Comparison of ENCODE assay signal across 2 cellular contexts in the genomic region with DNA sequence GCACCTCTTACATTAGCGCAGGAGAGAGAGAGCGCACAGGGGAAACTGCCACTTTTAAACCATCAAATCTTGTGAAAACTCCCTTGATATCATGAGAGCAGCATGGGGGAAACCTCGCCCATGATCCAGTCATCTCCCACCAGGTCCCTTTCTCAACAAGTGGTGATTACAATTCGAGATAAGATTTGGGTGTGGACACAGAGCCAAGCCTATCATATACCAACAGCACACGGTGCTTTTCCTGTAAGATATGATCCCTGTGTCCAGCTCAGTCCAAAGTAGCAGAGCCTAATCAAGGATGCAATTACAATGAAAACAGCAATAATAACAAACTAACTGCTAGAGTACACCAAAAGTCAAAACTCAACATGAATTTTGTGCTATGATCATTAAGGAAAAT.
TF ChIP-seq lines count a peak whose summit lies in the region.

No MANE protein-coding gene starts in this region.

TF ChIP-seq in A549, 52 proteins besides CTCF, POLR2A, EP300 and RAD21 (continued from another document):
- no peak for TF ChIP-seq MYC (IDR thresholded peaks at IDR 0.05; ENCODE audit: borderline replicate concordance, low read length)
- TF ChIP-seq, protein P1, sequence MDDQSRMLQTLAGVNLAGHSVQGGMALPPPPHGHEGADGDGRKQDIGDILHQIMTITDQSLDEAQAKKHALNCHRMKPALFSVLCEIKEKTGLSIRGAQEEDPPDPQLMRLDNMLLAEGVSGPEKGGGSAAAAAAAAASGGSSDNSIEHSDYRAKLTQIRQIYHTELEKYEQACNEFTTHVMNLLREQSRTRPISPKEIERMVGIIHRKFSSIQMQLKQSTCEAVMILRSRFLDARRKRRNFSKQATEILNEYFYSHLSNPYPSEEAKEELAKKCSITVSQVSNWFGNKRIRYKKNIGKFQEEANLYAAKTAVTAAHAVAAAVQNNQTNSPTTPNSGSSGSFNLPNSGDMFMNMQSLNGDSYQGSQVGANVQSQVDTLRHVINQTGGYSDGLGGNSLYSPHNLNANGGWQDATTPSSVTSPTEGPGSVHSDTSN (IDR thresholded peaks at IDR 0.05) = no peak

TF ChIP-seq in IMR-90, 13 proteins besides CTCF, POLR2A, EP300 and RAD21:
- TF ChIP-seq, protein P2, sequence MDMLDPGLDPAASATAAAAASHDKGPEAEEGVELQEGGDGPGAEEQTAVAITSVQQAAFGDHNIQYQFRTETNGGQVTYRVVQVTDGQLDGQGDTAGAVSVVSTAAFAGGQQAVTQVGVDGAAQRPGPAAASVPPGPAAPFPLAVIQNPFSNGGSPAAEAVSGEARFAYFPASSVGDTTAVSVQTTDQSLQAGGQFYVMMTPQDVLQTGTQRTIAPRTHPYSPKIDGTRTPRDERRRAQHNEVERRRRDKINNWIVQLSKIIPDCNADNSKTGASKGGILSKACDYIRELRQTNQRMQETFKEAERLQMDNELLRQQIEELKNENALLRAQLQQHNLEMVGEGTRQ (IDR thresholded peaks at IDR 0.05; ENCODE audit: low read depth, low read length) = no peak
- TF ChIP-seq, protein P3, sequence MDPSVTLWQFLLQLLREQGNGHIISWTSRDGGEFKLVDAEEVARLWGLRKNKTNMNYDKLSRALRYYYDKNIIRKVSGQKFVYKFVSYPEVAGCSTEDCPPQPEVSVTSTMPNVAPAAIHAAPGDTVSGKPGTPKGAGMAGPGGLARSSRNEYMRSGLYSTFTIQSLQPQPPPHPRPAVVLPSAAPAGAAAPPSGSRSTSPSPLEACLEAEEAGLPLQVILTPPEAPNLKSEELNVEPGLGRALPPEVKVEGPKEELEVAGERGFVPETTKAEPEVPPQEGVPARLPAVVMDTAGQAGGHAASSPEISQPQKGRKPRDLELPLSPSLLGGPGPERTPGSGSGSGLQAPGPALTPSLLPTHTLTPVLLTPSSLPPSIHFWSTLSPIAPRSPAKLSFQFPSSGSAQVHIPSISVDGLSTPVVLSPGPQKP (IDR thresholded peaks at IDR 0.05; ENCODE audit: borderline replicate concordance, low read depth, low read length) = no peak
- TF ChIP-seq MAZ (IDR thresholded peaks at IDR 0.05; ENCODE audit: borderline replicate concordance, low read depth, low read length) (no peak), MXI1 (IDR thresholded peaks at IDR 0.05; ENCODE audit: borderline replicate concordance, low read depth, low read length) (no peak), SMC3 (IDR thresholded peaks at IDR 0.05; ENCODE audit: low read depth, low read length) (no peak), CEBPB (IDR thresholded peaks at IDR 0.05; ENCODE audit: low read depth, low read length) (no peak), RFX5 (IDR thresholded peaks at IDR 0.05; ENCODE audit: low read depth, low read length) (no peak), BHLHE40 (IDR thresholded peaks at IDR 0.05; ENCODE audit: low read depth, low read length) (no peak), MAFK (IDR thresholded peaks at IDR 0.05; ENCODE audit: low read depth, low read length) (no peak), CHD1 (IDR thresholded peaks at IDR 0.05; ENCODE audit: low read depth, low read length) (no peak), NFE2L2 (IDR thresholded peaks at IDR 0.05; ENCODE audit: low read depth, low read length) (no peak), FOS (IDR thresholded peaks at IDR 0.05; ENCODE audit: low read depth, low read length) (no peak), RCOR1 (IDR thresholded peaks at IDR 0.05; ENCODE audit: insufficient replicate concordance, low read length) (no peak)
